In genomic region chr17:81489986-81490598, GRCh38 we compare ENCODE assay signal across 14 cellular contexts. TPM values are rescaled to one million over a fixed set of nuclear protein-coding genes. Genes with fewer than 3 reads are reported as not detected.
DNase-seq lines count a peak whose midpoint lies in the region; ATAC-seq and TF ChIP-seq lines count a peak whose summit lies in the region.
"Had no signal": no experiment of that assay in that cellular context is flagged by ENCODE, and none has a peak within 500 bp of the region (broad histone marks: within the 10 kb centered on the region; RNA-seq: fewer than 3 reads in every experiment).

No MANE protein-coding gene starts in this region.

- H3K4me1 ChIP-seq in BLaER1 (peaks cover 83% of the 10 kb centered on the region), GM23338 (ENCODE audit: insufficient read depth) (peaks cover 32% of the 10 kb centered on the region)

- H3K27ac ChIP-seq in BLaER1 (peak overlapping the region; percentile 99), GM23338 (ENCODE audit: low read depth) (peak overlapping the region; percentile 51; the same call in 1 of the 2 replicates)

- H3F3A ChIP-seq in GM23338 (replicated peaks; ENCODE audit: low read depth) = peaks cover 4% of the 10 kb centered on the region

- H4K20me1 ChIP-seq in BLaER1 (no peaks in the 10 kb centered on the region), GM23338 (replicated peaks; ENCODE audit: insufficient read depth) (no peaks in the 10 kb centered on the region)

- no peak overlapping the region for H3K27ac Mint-ChIP-seq in GM23338
- no peak overlapping the region for H3K27ac Mint-ChIP-seq in activated T-helper 2 cell treated with anti-CD3 and anti-CD28 coated beads, Interferon-gamma antibody, Interleukin-2, Interleukin-4, amounts not matched to agents 10 μg/mL and 5 μg/mL and 100 μg/mL, durations not matched to agents 14 hours and 24 hours and 36 hours
- H3K27ac Mint-ChIP-seq in naive thymus-derived CD8-positive, alpha-beta T cell = peak overlapping the region in 5 of 10 donors; percentile 8 to 48 (median 35)

- no peak for TF ChIP-seq CTCF in GM23338 (conservative IDR thresholded peaks at IDR 0.05; ENCODE audit: low read depth in 2 of 2)

- no peaks in the 10 kb centered on the region for H3K9me2 ChIP-seq in GM23338 (ENCODE audit: insufficient read depth)

- no peaks in the 10 kb centered on the region for H3K9me3 ChIP-seq in BLaER1

- intact Hi-C loops in activated T-helper 2 cell treated with anti-CD3 and anti-CD28 coated beads, Interferon-gamma antibody, Interleukin-2, Interleukin-4, amounts not matched to agents 10 μg/mL and 5 μg/mL and 100 μg/mL, durations not matched to agents 14 hours and 24 hours and 36 hours (cut with micrococcal nuclease) = loop anchor here (5.0 kb wide), 1 partner anchor 253 kb away; the partner anchor contains the start of genes NDUFAF8 and TEPSIN

- peak overlapping the region; percentile 77 for H3K4me3 ChIP-seq in BLaER1
- peak overlapping the region; percentile 37 for H3K4me3 ChIP-seq in GM23338

- peak overlapping the region; percentile 95 for H3K9ac ChIP-seq in BLaER1

- no peaks in the 10 kb centered on the region for H3K36me3 ChIP-seq in BLaER1
- H3K36me3 ChIP-seq in GM23338 (ENCODE audit: insufficient read depth) = no peaks in the 10 kb centered on the region

- no peaks in the 10 kb centered on the region for H3K79me2 ChIP-seq in GM23338 (replicated peaks; ENCODE audit: insufficient read depth)

- peak overlapping the region; percentile 19; the same call in 1 of the 2 replicates for H2AFZ ChIP-seq in GM23338

- H3K4me3 Mint-ChIP-seq in GM23338 = peak overlapping the region; percentile 55
- peak overlapping the region; percentile 68 for H3K4me3 Mint-ChIP-seq in activated T-helper 2 cell treated with anti-CD3 and anti-CD28 coated beads, Interferon-gamma antibody, Interleukin-2, Interleukin-4, amounts not matched to agents 10 μg/mL and 5 μg/mL and 100 μg/mL, durations not matched to agents 14 hours and 24 hours and 36 hours (ENCODE audit: low read depth)
- peak overlapping the region in 8 of 10 donors; percentile 41 to 86 (median 69) for H3K4me3 Mint-ChIP-seq in naive thymus-derived CD8-positive, alpha-beta T cell

- H3K4me2 ChIP-seq in BLaER1 = peak overlapping the region; percentile 96
- H3K4me2 ChIP-seq in GM23338 = peak overlapping the region; percentile 78

- ATAC-seq in GM23338 = peak; percentile 11
- ATAC-seq in naive thymus-derived CD8-positive, alpha-beta T cell = no peak
- ATAC-seq: effector memory CD8-positive, alpha-beta T cell had no signal

- DNase-seq in GM23338 (ENCODE audit: low spot score) = no peak
- no peak for DNase-seq in activated T-helper 2 cell treated with anti-CD3 and anti-CD28 coated beads, Interferon-gamma antibody, Interleukin-2, Interleukin-4, amounts not matched to agents 10 μg/mL and 5 μg/mL and 100 μg/mL, durations not matched to agents 14 hours and 24 hours and 36 hours (ENCODE audit: low spot score)
- no peak for DNase-seq in naive thymus-derived CD8-positive, alpha-beta T cell
- DNase-seq in COLO668 (lab: John Stamatoyannopoulos, UW; ENCODE audit: unreplicated experiment) = no peak
- DNase-seq in NCI-H446 treated with DMSO at 0.1 percent for 48 hours (lab: John Stamatoyannopoulos, UW) = no peak
- no peak for DNase-seq in stimulated activated CD4-positive, alpha-beta T cell treated with anti-CD3 and anti-CD28 coated beads, Interleukin-15, amount 100 ng/mL, for 24 hours
- DNase-seq in NCI-H1092 treated with DMSO at 0.1 percent for 48 hours (lab: John Stamatoyannopoulos, UW) = no peak
- DNase-seq: effector memory CD8-positive, alpha-beta T cell; foreskin fibroblast; GDM1; KBM-7; NCI-H1417 treated with DMSO at 0.1 percent for 48 hours; stimulated activated CD4-positive, alpha-beta T cell treated with anti-CD3 and anti-CD28 coated beads, Interleukin-2, amount 100 ng/mL, for 48 hours had no signal

- H3K27me3 ChIP-seq in BLaER1 (no peaks in the 10 kb centered on the region), GM23338 (ENCODE audit: insufficient read depth) (peaks cover 23% of the 10 kb centered on the region)

- no peaks in the 10 kb centered on the region for H3K36me3 Mint-ChIP-seq in GM23338 (ENCODE audit: low read depth)
- H3K36me3 Mint-ChIP-seq in activated T-helper 2 cell treated with anti-CD3 and anti-CD28 coated beads, Interferon-gamma antibody, Interleukin-2, Interleukin-4, amounts not matched to agents 10 μg/mL and 5 μg/mL and 100 μg/mL, durations not matched to agents 14 hours and 24 hours and 36 hours (ENCODE audit: low read depth) = no peaks in the 10 kb centered on the region
- no peaks in the 10 kb centered on the region for H3K36me3 Mint-ChIP-seq in naive thymus-derived CD8-positive, alpha-beta T cell

- peaks cover 31% of the 10 kb centered on the region for H3K4me1 Mint-ChIP-seq in GM23338
- H3K4me1 Mint-ChIP-seq in activated T-helper 2 cell treated with anti-CD3 and anti-CD28 coated beads, Interferon-gamma antibody, Interleukin-2, Interleukin-4, amounts not matched to agents 10 μg/mL and 5 μg/mL and 100 μg/mL, durations not matched to agents 14 hours and 24 hours and 36 hours (ENCODE audit: low read depth) = peaks cover 22% of the 10 kb centered on the region
- H3K4me1 Mint-ChIP-seq in naive thymus-derived CD8-positive, alpha-beta T cell = peaks cover 4 to 13% (median 6%) of the 10 kb centered on the region in 4 donors

- H3K27me3 Mint-ChIP-seq in GM23338 (ENCODE audit: insufficient read depth, low read depth, poor library complexity) = peaks cover 45% of the 10 kb centered on the region
- H3K27me3 Mint-ChIP-seq in activated T-helper 2 cell treated with anti-CD3 and anti-CD28 coated beads, Interferon-gamma antibody, Interleukin-2, Interleukin-4, amounts not matched to agents 10 μg/mL and 5 μg/mL and 100 μg/mL, durations not matched to agents 14 hours and 24 hours and 36 hours (ENCODE audit: low read depth) = peaks cover 4% of the 10 kb centered on the region
- H3K27me3 Mint-ChIP-seq in naive thymus-derived CD8-positive, alpha-beta T cell = peaks cover 0 to 9% (median 4%) of the 10 kb centered on the region in 5 donors

- H3K9me3 Mint-ChIP-seq in GM23338 = no peaks in the 10 kb centered on the region
- H3K9me3 Mint-ChIP-seq in activated T-helper 2 cell treated with anti-CD3 and anti-CD28 coated beads, Interferon-gamma antibody, Interleukin-2, Interleukin-4, amounts not matched to agents 10 μg/mL and 5 μg/mL and 100 μg/mL, durations not matched to agents 14 hours and 24 hours and 36 hours = no peaks in the 10 kb centered on the region
- no peaks in the 10 kb centered on the region for H3K9me3 Mint-ChIP-seq in naive thymus-derived CD8-positive, alpha-beta T cell
- H3K9me3 Mint-ChIP-seq: effector memory CD8-positive, alpha-beta T cell had no signal

- POLR2A ChIA-PET in naive thymus-derived CD8-positive, alpha-beta T cell (lab: Charles Lee) = interaction anchor here (0.6 to 10.9 kb wide), 6 partner anchors 8 to 365 kb away, joined by 3 to 176 read pairs (median 4); partner anchors contain the start of gene ACTG1

TF ChIP-seq in GM23338, 12 proteins besides CTCF, POLR2A, EP300 and RAD21 (continues in another document):
- no peak for TF ChIP-seq ZNF114 (CRISPR knock-in tag; IDR thresholded peaks at IDR 0.05)
- TF ChIP-seq JUNB (IDR thresholded peaks at IDR 0.05; ENCODE audit: unreplicated experiment) = no peak
- TF ChIP-seq ETS1 (IDR thresholded peaks at IDR 0.05) = no peak
- no peak for TF ChIP-seq EZH2 (IDR thresholded peaks at IDR 0.05; ENCODE audit: low read depth, unreplicated experiment)
- no peak for TF ChIP-seq NANOG (IDR thresholded peaks at IDR 0.05; ENCODE audit: borderline replicate concordance)
- no peak for TF ChIP-seq CREB1 (CRISPR knock-in tag; IDR thresholded peaks at IDR 0.05; ENCODE audit: low read depth)
- TF ChIP-seq POLR2AphosphoS5 (IDR thresholded peaks at IDR 0.05; ENCODE audit: low read depth) = no peak
- no peak for TF ChIP-seq EZH2phosphoT487 (IDR thresholded peaks at IDR 0.05; ENCODE audit: unreplicated experiment)
- TF ChIP-seq STAT1 (IDR thresholded peaks at IDR 0.05; ENCODE audit: unreplicated experiment) = no peak
- no peak for TF ChIP-seq ZNF331 (CRISPR knock-in tag; IDR thresholded peaks at IDR 0.05; ENCODE audit: low read depth)

RNA-seq across cellular contexts. Expression of gene ACTG1, which starts 22.5 kb away (rescaled TPM):
- 4,739 and 4,954 TPM in 2 replicates for total RNA-seq in GM23338 (2014; rRNA removed; shearing (Covaris generic))
- polyA plus RNA-seq in GM23338 (2016; fragmentation: Nextera tagmentation; extraction: Ambion mirVana) = 1,867 and 1,896 TPM in 2 replicates
- 4,152 and 4,174 TPM in 2 replicates for total RNA-seq in activated T-helper 2 cell treated with anti-CD3 and anti-CD28 coated beads, Interferon-gamma antibody, Interleukin-2, Interleukin-4, amounts not matched to agents 10 μg/mL and 5 μg/mL and 100 μg/mL, durations not matched to agents 14 hours and 24 hours and 36 hours
- 1,000 to 10,000 TPM; 1,189 to 1,230 TPM for total RNA-seq in naive thymus-derived CD8-positive, alpha-beta T cell
- 1,000 to 10,000 TPM; 1,334 to 1,669 (median 1,595) TPM for polyA plus RNA-seq in naive thymus-derived CD8-positive, alpha-beta T cell

RNA-seq across cellular contexts. Expression of gene FSCN2, which starts 38.1 kb away (rescaled TPM):
- total RNA-seq in GM23338 (2014; rRNA removed; shearing (Covaris generic)) = 1.6 TPM in 1 of 2 replicates, not detected in the other
- polyA plus RNA-seq in GM23338 (2016; fragmentation: Nextera tagmentation; extraction: Ambion mirVana) = 0.13 TPM in 1 of 2 replicates, not detected in the other
- 1.1 TPM in 2 replicates for total RNA-seq in activated T-helper 2 cell treated with anti-CD3 and anti-CD28 coated beads, Interferon-gamma antibody, Interleukin-2, Interleukin-4, amounts not matched to agents 10 μg/mL and 5 μg/mL and 100 μg/mL, durations not matched to agents 14 hours and 24 hours and 36 hours
- total RNA-seq in naive thymus-derived CD8-positive, alpha-beta T cell = 1 to 10 TPM in 1 of 2 experiments, under 1 TPM in 1; 0.96 to 2.0 TPM
- not detected for polyA plus RNA-seq in naive thymus-derived CD8-positive, alpha-beta T cell
